In the genomic region with DNA sequence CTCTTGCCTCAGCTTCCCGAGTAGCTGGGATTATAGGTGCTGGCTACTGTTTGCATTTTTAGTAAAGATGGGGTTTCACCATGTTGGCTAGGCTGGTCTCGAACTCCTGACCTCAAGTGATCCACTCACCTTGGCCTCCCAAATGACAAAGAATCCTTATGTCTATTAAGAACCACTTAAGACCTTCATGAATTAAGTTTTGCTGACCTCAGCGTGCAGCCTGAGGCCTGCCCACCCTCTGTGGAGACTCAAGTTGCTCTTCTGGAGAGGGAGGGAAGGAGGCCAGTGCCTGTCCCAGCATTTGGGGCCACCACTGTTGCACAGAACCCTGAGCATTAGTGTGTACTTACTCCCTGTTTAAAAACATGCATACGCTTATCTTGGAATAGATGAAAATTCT, we compare ENCODE assay signal across 27 cellular contexts.
"Had no signal": no experiment of that assay in that cellular context is flagged by ENCODE, and none has a peak within 500 bp of the region (broad histone marks: within the 10 kb centered on the region; RNA-seq: fewer than 3 reads in every experiment).

No MANE protein-coding gene starts in this region.

- H3K4me3 ChIP-seq: stomach, suprapubic skin, testis, thoracic aorta, thyroid gland, tibial artery, tibial nerve, transverse colon, upper lobe of left lung, upper lobe of right lung, uterus, vagina had no signal

- H3K9me3 ChIP-seq: stomach, suprapubic skin, testis, thoracic aorta, thyroid gland, tibial artery, tibial nerve, transverse colon, upper lobe of left lung, upper lobe of right lung, uterus, vagina had no signal

- H3K27me3 ChIP-seq: suprapubic skin, testis, thyroid gland, tibial artery, tibial nerve, transverse colon, upper lobe of left lung, upper lobe of right lung, uterus, vagina had no signal

- ATAC-seq: stimulated activated effector memory CD8-positive, alpha-beta T cell treated with anti-CD3 and anti-CD28 coated beads, Interleukin-12 subunit alpha, Interleukin-12 subunit beta, amount 100 ng/mL, for 72 hours; stimulated activated memory B cell treated with anti-CD40 and anti-IgM and Interleukin-4, amounts not matched to agents 10 μg/mL and 1 μg/mL and 100 μg/mL, for 72 hours; stimulated activated naive B cell treated with anti-CD40 and anti-IgM and Interleukin-4, amounts not matched to agents 10 μg/mL and 1 μg/mL and 100 μg/mL, for 72 hours; stimulated activated naive CD8-positive, alpha-beta T cell treated with anti-CD3 and anti-CD28 coated beads, Interleukin-15, amount 100 ng/mL, for 72 hours; stimulated activated naive CD8-positive, alpha-beta T cell treated with anti-CD3 and anti-CD28 coated beads, Interleukin-15, Interleukin-2, amounts not matched to agents 100 U/mL and 50 U/mL, for 24 hours; upper lobe of right lung had no signal

- DNase-seq: stimulated activated CD4-positive, alpha-beta T cell treated with anti-CD3 and anti-CD28 coated beads, Interleukin-2, amount 100 ng/mL, for 48 hours; stimulated activated CD4-positive, alpha-beta T cell treated with anti-CD3 and anti-CD28 coated beads, Interleukin-4, amount 100 ng/mL, for 1 hour; stimulated activated CD4-positive, alpha-beta T cell treated with anti-CD3 and anti-CD28 coated beads, Interleukin-4, amount 100 ng/mL, for 24 hours; stimulated activated CD4-positive, alpha-beta T cell treated with anti-CD3 and anti-CD28 coated beads, Interleukin-4, amount 100 ng/mL, for 4 hours; stimulated activated CD8-positive, alpha-beta memory T cell treated with anti-CD3 and anti-CD28 coated beads, Interleukin-4, amount 100 ng/mL, for 48 hours; stimulated activated naive B cell treated with anti-CD40 and anti-IgM and Interleukin-4, amounts not matched to agents 10 μg/mL and 1 μg/mL and 100 μg/mL, for 72 hours; stimulated activated naive CD4-positive, alpha-beta T cell; stimulated activated naive CD4-positive, alpha-beta T cell treated with Interleukin-2 at 50 U/mL for 16 hours; stimulated activated naive CD8-positive, alpha-beta T cell treated with anti-CD3 and anti-CD28 coated beads, Interleukin-15, amount 100 ng/mL, for 72 hours; stimulated activated naive CD8-positive, alpha-beta T cell treated with anti-CD3 and anti-CD28 coated beads, Interleukin-15, Interleukin-2, amounts not matched to agents 100 U/mL and 50 U/mL, for 24 hours; stomach; substantia nigra; testis; thyroid gland; tibial artery; transverse colon; trophoblast cell; upper lobe of left lung; upper lobe of right lung; uterus had no signal

- FAIRE-seq: urothelium cell line had no signal

- H3K27ac ChIP-seq: stomach, suprapubic skin, testis, thoracic aorta, thyroid gland, tibial artery, tibial nerve, transverse colon, upper lobe of left lung, upper lobe of right lung, uterus, vagina had no signal

- H3K36me3 ChIP-seq: stomach, suprapubic skin, thoracic aorta, thyroid gland, tibial artery, tibial nerve, transverse colon, upper lobe of left lung, upper lobe of right lung, uterus, vagina had no signal

- H3K4me1 ChIP-seq: stomach, testis, thyroid gland, tibial artery, tibial nerve, transverse colon, upper lobe of left lung, upper lobe of right lung, uterus, vagina had no signal
